In genomic region chr20:4773736-4774135, GRCh38 we compare ENCODE assay signal across 33 cellular contexts. TPM values are rescaled to one million over a fixed set of nuclear protein-coding genes. Genes with fewer than 3 reads are reported as not detected.
"Had no signal": no experiment of that assay in that cellular context is flagged by ENCODE, and none has a peak within 500 bp of the region (broad histone marks: within the 10 kb centered on the region; RNA-seq: fewer than 3 reads in every experiment).

No MANE protein-coding gene starts in this region.

- H3K4me1 ChIP-seq: SJCRH30 had no signal

- H3K27me3 ChIP-seq: brain microvascular endothelial cell, MG63, SJCRH30 had no signal

- H3K4me3 ChIP-seq: MG63, SJCRH30, SK-N-MC had no signal

- H3K9me3 ChIP-seq: MG63 had no signal

- H3K36me3 ChIP-seq: brain microvascular endothelial cell, MG63, SJCRH30, WERI-Rb-1 had no signal

- H3K27ac ChIP-seq: brain microvascular endothelial cell, SJCRH30, SK-N-MC, WERI-Rb-1 had no signal

- DNase-seq: activated CD4-positive, alpha-beta T cell treated with anti-CD3 and anti-CD28 coated beads, Interleukin-2, amount 10 ng/mL, durations not matched to agents 24 days and 14 days; activated CD4-positive, alpha-beta T cell treated with anti-CD3 and anti-CD28 coated beads, Interleukin-2, amount 50 U/mL, for 4 hours; activated CD8-positive, alpha-beta T cell treated with anti-CD3 and anti-CD28 coated beads for 36 hours; activated effector memory CD4-positive, alpha-beta T cell treated with anti-CD3 and anti-CD28 coated beads, Interleukin-2, amount 50 U/mL, for 16 hours; activated naive CD4-positive, alpha-beta T cell; activated naive CD4-positive, alpha-beta T cell treated with anti-CD3 and anti-CD28 coated beads, Interleukin-2, amount 50 U/mL, for 16 hours; activated naive CD8-positive, alpha-beta T cell treated with anti-CD3 and anti-CD28 coated beads for 36 hours; activated T-cell treated with anti-CD3 and anti-CD28 coated beads, Interleukin-2, amount 50 U/mL, for 1 hour; activated T-cell treated with anti-CD3 and anti-CD28 coated beads, Interleukin-2, amount 50 U/mL, for 72 hours; amniotic stem cell; aorta; brain microvascular endothelial cell; central memory CD4-positive, alpha-beta T cell; MG63; NCI-H1048; NCI-H1105 treated with DMSO at 0.1 percent for 48 hours; NCI-H1436; NCI-H1694; NCI-H1930; NCI-H2081 treated with DMSO at 0.1 percent for 48 hours; NCI-H345; NCI-H524 treated with DMSO at 0.1 percent for 48 hours; SHP77; SJCRH30; T1000; WERI-Rb-1 had no signal

- ATAC-seq: activated CD8-positive, alpha-beta T cell treated with anti-CD3 and anti-CD28 coated beads for 36 hours; activated T-cell treated with anti-CD3 and anti-CD28 coated beads, Interleukin-2, amount 50 U/mL, for 72 hours; activated T-helper 17 cell treated with anti-CD3 and anti-CD28 coated beads, Interleukin-2, amount 50 U/mL, for 72 hours; Panc1 had no signal

RNA-seq across cellular contexts. Expression of gene PRND, which starts 52.0 kb away (rescaled TPM):
- total RNA-seq: activated CD4-positive, alpha-beta T cell treated with anti-CD3 and anti-CD28 coated beads, Interleukin-2, amount 10 ng/mL, durations not matched to agents 24 days and 14 days; activated CD8-positive, alpha-beta memory T cell treated with anti-CD3 and anti-CD28 coated beads for 36 hours; activated CD8-positive, alpha-beta T cell treated with anti-CD3 and anti-CD28 coated beads for 36 hours; activated naive CD8-positive, alpha-beta T cell treated with anti-CD3 and anti-CD28 coated beads for 36 hours; activated T-cell treated with anti-CD3 and anti-CD28 coated beads, Interleukin-2, amount 50 U/mL, for 72 hours; activated T-helper 17 cell treated with anti-CD3 and anti-CD28 coated beads, Interleukin-2, amount 50 U/mL, for 72 hours; NCI-H460; SJCRH30; T-helper 1 cell treated with Interleukin-12 subunit alpha and Interleukin-12 subunit beta and Interleukin-4 antibody, amounts not matched to agents 30 ng/mL and 1 ng/mL, for 36 hours; T-helper 2 cell treated with Interferon-gamma antibody and Interleukin-4, amounts not matched to agents 100 ng/mL and 5 ng/mL, for 36 hours had no signal
- polyA plus RNA-seq: aorta had no signal
